Comparison of ENCODE assay signal across 8 cellular contexts in the genomic region with DNA sequence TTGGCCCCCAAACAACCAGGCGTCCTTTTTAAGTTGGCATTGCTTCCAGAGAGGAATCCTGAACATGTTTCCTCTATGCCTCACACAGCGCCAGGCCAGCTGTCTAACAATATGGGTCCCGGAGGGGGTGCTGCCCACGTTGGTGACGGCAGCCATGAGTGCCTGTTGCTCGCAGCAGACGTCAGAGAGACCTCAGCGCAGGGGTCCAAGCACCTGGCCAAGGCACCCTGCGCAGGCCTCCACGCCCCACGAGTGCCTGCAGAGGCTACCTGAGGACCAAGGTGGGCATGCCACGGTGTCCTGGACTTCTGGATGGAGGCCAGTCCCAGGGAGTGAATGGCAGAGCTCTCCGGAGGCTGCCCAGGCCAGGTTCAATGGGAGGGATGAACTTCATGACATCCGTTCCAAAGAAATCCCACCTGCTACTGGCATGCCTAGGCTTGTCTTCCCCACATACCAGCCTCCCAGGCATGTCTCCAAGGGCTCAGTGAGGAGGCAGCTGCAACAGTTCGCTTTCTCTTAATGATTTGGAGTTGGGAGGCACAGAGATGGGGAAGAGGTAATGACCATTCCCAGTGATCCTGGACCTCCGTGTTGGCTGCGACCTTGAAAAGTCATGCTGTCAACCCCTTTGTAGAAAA.
DNase-seq lines count a peak whose midpoint lies in the region; ATAC-seq and TF ChIP-seq lines count a peak whose summit lies in the region.

No MANE protein-coding gene starts in this region.

- H3K4me3 Mint-ChIP-seq in nephron: peak overlapping the region in 1 of 3 experiments; percentile 66

- peaks cover 3% of the 10 kb centered on the region for H3K9me3 Mint-ChIP-seq in nephron

- ATAC-seq in GM19328 (IDR thresholded peaks at IDR 0.05; ENCODE audit: unreplicated experiment) (no peak), HG03095 (IDR thresholded peaks at IDR 0.05; ENCODE audit: unreplicated experiment) (no peak)

- peak overlapping the region; percentile 70 to 92 (median 90) for H3K27ac Mint-ChIP-seq in nephron

- no peak for TF ChIP-seq CTCF in nephron (IDR thresholded peaks at IDR 0.05; ENCODE audit: unreplicated experiment in 3 of 3)

- H3K27me3 Mint-ChIP-seq in nephron (ENCODE audit: low read depth): no peaks in the 10 kb centered on the region

- H3K4me1 Mint-ChIP-seq in nephron: peaks cover 63% of the 10 kb centered on the region

- H3K36me3 Mint-ChIP-seq in nephron (ENCODE audit: low read depth): no peaks in the 10 kb centered on the region

- peak overlapping the region; percentile 45 for H3K27ac ChIP-seq in caudate nucleus (ENCODE audit: low read depth, low read length)

- peak; percentile 98 for DNase-seq in DMS79 treated with DMSO at 0.1 percent for 48 hours (lab: John Stamatoyannopoulos, UW)
- DNase-seq in NCI-H2171 (lab: John Stamatoyannopoulos, UW): peak; percentile 92
- peak in 1 of 61 donors; percentile 92 for DNase-seq in caudate nucleus (lab: John Stamatoyannopoulos, UW)
- no peak for DNase-seq in epidermal melanocyte (ENCODE audit: insufficient read length, low spot score)
- no peak for DNase-seq in NCI-H774 (lab: John Stamatoyannopoulos, UW)

Comparison
In these comparisons a context has a peak if more than half of its experiments do, and no peak if none do; other contexts are left out.
1. DNase-seq: peak in DMS79 treated with DMSO at 0.1 percent for 48 hours (single experiment) and NCI-H2171 (single experiment); none in epidermal melanocyte (single experiment) and NCI-H774 (single experiment).